Comparison of ENCODE assay signal across 1 cellular context in the genomic region with DNA sequence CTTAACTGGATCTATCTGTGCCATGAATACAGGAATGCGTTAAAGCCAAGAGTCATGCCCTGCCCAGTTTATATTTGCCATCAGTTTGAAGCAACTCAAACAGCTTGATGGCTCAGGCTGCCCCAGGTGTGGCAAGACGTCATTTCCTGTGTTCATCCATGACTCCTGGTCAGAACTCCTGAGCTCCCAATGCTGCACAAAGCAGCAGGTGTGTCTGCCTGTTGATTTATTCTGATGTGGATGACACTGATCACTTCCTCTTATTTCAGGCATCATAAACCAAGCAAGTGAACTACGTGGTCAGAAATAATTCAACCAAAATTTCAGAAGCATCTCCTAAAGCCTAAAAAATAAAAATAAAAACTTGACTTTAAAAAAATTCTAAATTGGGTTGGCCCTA.
TF ChIP-seq lines count a peak whose summit lies in the region.

No MANE protein-coding gene starts in this region.

TF ChIP-seq in GM23338, 12 proteins besides CTCF, POLR2A, EP300 and RAD21:
- TF ChIP-seq JUNB (IDR thresholded peaks at IDR 0.05; ENCODE audit: unreplicated experiment): no peak
- no peak for TF ChIP-seq ZNF462 (CRISPR knock-in tag; IDR thresholded peaks at IDR 0.05)
- TF ChIP-seq REST (IDR thresholded peaks at IDR 0.05; ENCODE audit: unreplicated experiment): no peak
- no peak for TF ChIP-seq EZH2phosphoT487 (IDR thresholded peaks at IDR 0.05; ENCODE audit: unreplicated experiment)
- TF ChIP-seq ZNF114 (CRISPR knock-in tag; IDR thresholded peaks at IDR 0.05): no peak
- TF ChIP-seq ZNF331 (CRISPR knock-in tag; IDR thresholded peaks at IDR 0.05; ENCODE audit: low read depth): no peak
- no peak for TF ChIP-seq NANOG (IDR thresholded peaks at IDR 0.05; ENCODE audit: borderline replicate concordance)
- TF ChIP-seq CREB1 (CRISPR knock-in tag; IDR thresholded peaks at IDR 0.05; ENCODE audit: low read depth): no peak
